ENCODE assay signal across 9 cellular contexts in the genomic region with DNA sequence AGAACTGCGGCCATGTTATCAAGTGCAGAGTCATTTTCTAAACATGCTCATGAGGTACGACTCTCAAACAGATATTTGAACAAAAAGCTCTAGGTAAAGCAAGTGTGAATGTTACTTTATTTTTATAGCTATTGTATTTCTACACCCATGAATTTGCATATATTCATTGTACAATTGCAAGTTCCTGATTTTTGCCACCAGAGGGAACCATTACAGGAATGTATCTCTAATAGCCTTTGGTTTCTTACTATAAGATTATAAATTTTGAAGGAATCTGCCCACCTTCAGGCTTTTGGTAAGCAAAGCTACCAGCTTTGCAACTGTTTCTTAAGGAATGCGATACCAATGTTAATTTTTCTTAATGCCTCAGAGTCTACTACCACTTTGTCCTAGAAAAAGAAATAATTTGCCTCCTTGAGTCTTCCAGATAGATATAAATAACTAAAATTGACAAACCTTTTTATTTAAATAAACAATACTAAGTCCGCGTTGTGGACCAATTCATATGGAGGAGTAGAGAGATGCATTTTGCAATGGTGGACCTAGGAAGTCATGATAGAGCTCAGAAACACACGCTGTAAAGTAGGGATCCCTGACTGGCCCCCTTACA.
DNase-seq lines count a peak whose midpoint lies in the region; ATAC-seq, FAIRE-seq and TF ChIP-seq lines count a peak whose summit lies in the region.
"Had no signal": no experiment of that assay in that cellular context is flagged by ENCODE, and none has a peak within 500 bp of the region (broad histone marks: within the 10 kb centered on the region; RNA-seq: fewer than 3 reads in every experiment).

No MANE protein-coding gene starts in this region.

- WGBS in GM23248 (ENCODE audit: low coverage in 1 of 2, low lambda C conversion rate in 2 of 2, missing lambda C conversion rate in 2 of 2), 2 experiments: 85 to 88% methylated on average over 6 of the region's 6 CpGs

- peaks cover 44% of the 10 kb centered on the region for H3K36me3 ChIP-seq in GM23248 (ENCODE audit: low read depth)
- peaks cover 12% of the 10 kb centered on the region; the same call in 1 of the 2 replicates for H3K36me3 ChIP-seq in SU-DHL-6 (ENCODE audit: low read length)

- H4K20me1 ChIP-seq in GM23248 (ENCODE audit: insufficient read depth) (no peaks in the 10 kb centered on the region), SU-DHL-6 (ENCODE audit: low read depth, low read length) (no peaks in the 10 kb centered on the region)

- H3K79me2 ChIP-seq in GM23248 (ENCODE audit: insufficient read depth) (no peaks in the 10 kb centered on the region), SU-DHL-6 (ENCODE audit: insufficient read depth, low read length) (no peaks in the 10 kb centered on the region)

- DNase-seq in GM23248: peak; percentile 56
- DNase-seq in iris pigment epithelial cell (ENCODE audit: low read depth): peak; percentile 61
- DNase-seq in stimulated activated naive CD8-positive, alpha-beta T cell treated with anti-CD3 and anti-CD28 coated beads, Interleukin-15, amount 100 ng/mL, for 72 hours: no peak
- no peak for DNase-seq in NCI-H2107 treated with DMSO at 0.1 percent for 48 hours (lab: John Stamatoyannopoulos, UW; ENCODE audit: unreplicated experiment)
- no peak for DNase-seq in stimulated activated naive CD8-positive, alpha-beta T cell treated with anti-CD3 and anti-CD28 coated beads, Interleukin-15, Interleukin-2, amounts not matched to agents 100 U/mL and 50 U/mL, for 24 hours

- in situ Hi-C loops in GM23248 (cut with MboI): no loop called here

- peaks cover 17% of the 10 kb centered on the region for H3K4me1 ChIP-seq in GM23248 (ENCODE audit: insufficient read depth)

- peaks cover 42% of the 10 kb centered on the region for H3F3A ChIP-seq in GM23248 (ENCODE audit: insufficient read depth)
- H3F3A ChIP-seq in SU-DHL-6 (ENCODE audit: insufficient read depth): no peaks in the 10 kb centered on the region

- no peak for ATAC-seq in GM21526 (IDR thresholded peaks at IDR 0.05; ENCODE audit: low FRiP score, unreplicated experiment)
- no peak for ATAC-seq in stimulated activated naive CD8-positive, alpha-beta T cell treated with anti-CD3 and anti-CD28 coated beads, Interleukin-15, amount 100 ng/mL, for 72 hours
- ATAC-seq in stimulated activated naive CD8-positive, alpha-beta T cell treated with anti-CD3 and anti-CD28 coated beads, Interleukin-15, Interleukin-2, amounts not matched to agents 100 U/mL and 50 U/mL, for 24 hours: no peak

- peak; percentile 14 for FAIRE-seq in A204.1 (lab: Jason Lieb, UNC)
- FAIRE-seq: GM18507 had no signal

- H3K27ac ChIP-seq in GM23248 (no peak overlapping the region), SU-DHL-6 (ENCODE audit: low read depth, low read length) (no peak overlapping the region)

- no peak overlapping the region for H3K9ac ChIP-seq in GM23248
- H3K9ac ChIP-seq in SU-DHL-6 (ENCODE audit: low read length): no peak overlapping the region

- peak; percentile 36 for TF ChIP-seq CTCF in SU-DHL-6 (IDR thresholded peaks at IDR 0.05; ENCODE audit: insufficient read depth, low read length, poor library complexity, severe bottlenecking)

- H3K9me3 ChIP-seq in GM23248 (ENCODE audit: low read depth): no peaks in the 10 kb centered on the region
- no peaks in the 10 kb centered on the region for H3K9me3 ChIP-seq in SU-DHL-6 (ENCODE audit: insufficient read depth, low read length)

- no peaks in the 10 kb centered on the region for H3K27me3 ChIP-seq in GM23248 (replicated peaks; ENCODE audit: insufficient read depth)
- no peaks in the 10 kb centered on the region for H3K27me3 ChIP-seq in SU-DHL-6 (ENCODE audit: low read length)

- H3K27ac Mint-ChIP-seq in stimulated activated naive CD8-positive, alpha-beta T cell treated with anti-CD3 and anti-CD28 coated beads, Interleukin-15, amount 100 ng/mL, for 72 hours: no peak overlapping the region

- peaks cover 7% of the 10 kb centered on the region for H3K4me1 Mint-ChIP-seq in stimulated activated naive CD8-positive, alpha-beta T cell treated with anti-CD3 and anti-CD28 coated beads, Interleukin-15, amount 100 ng/mL, for 72 hours

- H3K27me3 Mint-ChIP-seq in stimulated activated naive CD8-positive, alpha-beta T cell treated with anti-CD3 and anti-CD28 coated beads, Interleukin-15, amount 100 ng/mL, for 72 hours: no peaks in the 10 kb centered on the region

- H3K9me3 Mint-ChIP-seq in stimulated activated naive CD8-positive, alpha-beta T cell treated with anti-CD3 and anti-CD28 coated beads, Interleukin-15, amount 100 ng/mL, for 72 hours: peaks cover 5 to 9% of the 10 kb centered on the region in 2 donors

- H2AFZ ChIP-seq in GM23248 (no peak overlapping the region), SU-DHL-6 (ENCODE audit: low read depth, low read length, severe bottlenecking) (no peak overlapping the region)

- H3K9me2 ChIP-seq in GM23248 (ENCODE audit: insufficient read depth): no peaks in the 10 kb centered on the region
- H3K9me2 ChIP-seq in SU-DHL-6 (replicated peaks; ENCODE audit: insufficient read depth, low read length): no peaks in the 10 kb centered on the region

- H3K4me2 ChIP-seq in GM23248 (ENCODE audit: unreplicated experiment): no peak overlapping the region
- no peak overlapping the region for H3K4me2 ChIP-seq in SU-DHL-6 (ENCODE audit: low read depth, low read length, poor library complexity, severe bottlenecking)

- no peak overlapping the region for H3K4me3 Mint-ChIP-seq in stimulated activated naive CD8-positive, alpha-beta T cell treated with anti-CD3 and anti-CD28 coated beads, Interleukin-15, amount 100 ng/mL, for 72 hours

- no peak overlapping the region for H3K4me3 ChIP-seq in GM23248
- H3K4me3 ChIP-seq in SU-DHL-6 (ENCODE audit: insufficient read depth, low read length, poor library complexity, severe bottlenecking): no peak overlapping the region

Comparison
In these comparisons a context has a peak if more than half of its experiments do, and no peak if none do; other contexts are left out.
1. DNase-seq: peak in GM23248 (single experiment) and iris pigment epithelial cell (single experiment); none in stimulated activated naive CD8-positive, alpha-beta T cell treated with anti-CD3 and anti-CD28 coated beads, Interleukin-15, amount 100 ng/mL, for 72 hours (0 of 2), NCI-H2107 treated with DMSO at 0.1 percent for 48 hours (single experiment) and stimulated activated naive CD8-positive, alpha-beta T cell treated with anti-CD3 and anti-CD28 coated beads, Interleukin-15, Interleukin-2, amounts not matched to agents 100 U/mL and 50 U/mL, for 24 hours (single experiment).